ENCODE assay signal across 16 cellular contexts in genomic region chr1:238232036-238232744, GRCh38.
"Had no signal": no experiment of that assay in that cellular context is flagged by ENCODE, and none has a peak within 500 bp of the region (broad histone marks: within the 10 kb centered on the region; RNA-seq: fewer than 3 reads in every experiment).

No MANE protein-coding gene starts in this region.

- H3K27ac Mint-ChIP-seq: activated CD4-positive, alpha-beta memory T cell treated with anti-CD3 and anti-CD28 coated beads for 36 hours; activated CD8-positive, alpha-beta memory T cell treated with anti-CD3 and anti-CD28 coated beads, Interleukin-2, amount 10 ng/mL, durations not matched to agents 7 days and 5 days; activated naive CD4-positive, alpha-beta T cell treated with anti-CD3 and anti-CD28 coated beads, Interleukin-2, amount 50 U/mL, for 72 hours; activated T-cell treated with anti-CD3 and anti-CD28 coated beads, Interleukin-2, amount 50 U/mL, for 24 hours had no signal

- H3K36me3 Mint-ChIP-seq: activated CD4-positive, alpha-beta memory T cell treated with anti-CD3 and anti-CD28 coated beads for 36 hours; activated CD8-positive, alpha-beta memory T cell treated with anti-CD3 and anti-CD28 coated beads, Interleukin-2, amount 10 ng/mL, durations not matched to agents 7 days and 5 days had no signal

- DNase-seq: activated CD4-positive, alpha-beta memory T cell treated with anti-CD3 and anti-CD28 coated beads for 36 hours; activated CD8-positive, alpha-beta memory T cell treated with anti-CD3 and anti-CD28 coated beads, Interleukin-2, amount 10 ng/mL, durations not matched to agents 7 days and 5 days; activated effector memory CD4-positive, alpha-beta T cell treated with Interleukin-2 at 50 U/mL for 16 hours; activated T-cell treated with anti-CD3 and anti-CD28 coated beads, Interleukin-2, amount 50 U/mL, for 24 hours; central memory CD4-positive, alpha-beta T cell; cortex of kidney; effector CD8-positive, alpha-beta T cell; foreskin keratinocyte; mesendoderm; psoas muscle; sigmoid colon; spleen; stomach had no signal

- H3K9me3 Mint-ChIP-seq: activated CD4-positive, alpha-beta memory T cell treated with anti-CD3 and anti-CD28 coated beads for 36 hours; activated T-cell treated with anti-CD3 and anti-CD28 coated beads, Interleukin-2, amount 50 U/mL, for 24 hours had no signal

- H3K4me3 ChIP-seq: psoas muscle, sigmoid colon, spleen, stomach, thoracic aorta had no signal

- ATAC-seq: activated CD8-positive, alpha-beta memory T cell treated with anti-CD3 and anti-CD28 coated beads, Interleukin-2, amount 10 ng/mL, durations not matched to agents 7 days and 5 days; activated naive CD4-positive, alpha-beta T cell treated with anti-CD3 and anti-CD28 coated beads, Interleukin-2, amount 50 U/mL, for 72 hours; foreskin keratinocyte; psoas muscle had no signal

- H3K9me3 ChIP-seq: psoas muscle, sigmoid colon, thoracic aorta had no signal

- H3K4me3 Mint-ChIP-seq: activated CD4-positive, alpha-beta memory T cell treated with anti-CD3 and anti-CD28 coated beads for 36 hours; activated CD8-positive, alpha-beta memory T cell treated with anti-CD3 and anti-CD28 coated beads, Interleukin-2, amount 10 ng/mL, durations not matched to agents 7 days and 5 days; activated T-cell treated with anti-CD3 and anti-CD28 coated beads, Interleukin-2, amount 50 U/mL, for 24 hours had no signal

- H3K27me3 ChIP-seq: foreskin keratinocyte, sigmoid colon, spleen, stomach had no signal

- H3K36me3 ChIP-seq: sigmoid colon, spleen, stomach, thoracic aorta had no signal

- H3K4me1 ChIP-seq: foreskin keratinocyte, psoas muscle, spleen, stomach had no signal

- H3K4me1 Mint-ChIP-seq: activated CD8-positive, alpha-beta memory T cell treated with anti-CD3 and anti-CD28 coated beads, Interleukin-2, amount 10 ng/mL, durations not matched to agents 7 days and 5 days had no signal

- H3K27ac ChIP-seq: foreskin keratinocyte, psoas muscle, spleen, stomach, thoracic aorta, VCaP had no signal

- H3K27me3 Mint-ChIP-seq: activated CD4-positive, alpha-beta memory T cell treated with anti-CD3 and anti-CD28 coated beads for 36 hours; activated CD8-positive, alpha-beta memory T cell treated with anti-CD3 and anti-CD28 coated beads, Interleukin-2, amount 10 ng/mL, durations not matched to agents 7 days and 5 days; activated T-cell treated with anti-CD3 and anti-CD28 coated beads, Interleukin-2, amount 50 U/mL, for 24 hours had no signal
